Comparison of ENCODE assay signal across 13 cellular contexts in genomic region chr10:80871083-80871482, GRCh38.
DNase-seq lines count a peak whose midpoint lies in the region; ATAC-seq and TF ChIP-seq lines count a peak whose summit lies in the region.
"Had no signal": no experiment of that assay in that cellular context is flagged by ENCODE, and none has a peak within 500 bp of the region (broad histone marks: within the 10 kb centered on the region; RNA-seq: fewer than 3 reads in every experiment).

No MANE protein-coding gene starts in this region.

- TF ChIP-seq CTCF in GM10248 (IDR thresholded peaks at IDR 0.05; ENCODE audit: control extremely low read depth, extremely low read depth, low read depth, missing control alignments), result no peak

- no peak for DNase-seq in stimulated activated CD4-positive, alpha-beta T cell treated with anti-CD3 and anti-CD28 coated beads, Interleukin-4, amount 100 ng/mL, for 1 hour
- DNase-seq in GM10248 (ENCODE audit: extremely low spot score) (no peak), left cardiac atrium (no peak), NCI-H69 (lab: John Stamatoyannopoulos, UW) (no peak)
- DNase-seq: activated CD4-positive, alpha-beta T cell treated with anti-CD3 and anti-CD28 coated beads for 36 hours; activated T-cell treated with anti-CD3 and anti-CD28 coated beads for 4 hours; DMS 273 treated with DMSO at 0.1 percent for 48 hours; lower lobe of right lung; NCI-H510A had no signal

- CTCF ChIA-PET in GM10248 (lab: Yijun Ruan, JAX), result no interaction called here

- POLR2A ChIA-PET in GM10248 (lab: Yijun Ruan, JAX), result no interaction called here

- ATAC-seq in GM18519 (IDR thresholded peaks at IDR 0.05; ENCODE audit: low FRiP score, unreplicated experiment), result peak; percentile 45
- peak; percentile 81 for ATAC-seq in GM21423 (IDR thresholded peaks at IDR 0.05; ENCODE audit: unreplicated experiment)
- ATAC-seq in HG02943 (IDR thresholded peaks at IDR 0.05; ENCODE audit: low read depth, unreplicated experiment), result peak; percentile 60
- peak; percentile 55 for ATAC-seq in HG03520 (IDR thresholded peaks at IDR 0.05; ENCODE audit: unreplicated experiment)
- no peak for ATAC-seq in left cardiac atrium
- ATAC-seq: activated CD4-positive, alpha-beta T cell treated with anti-CD3 and anti-CD28 coated beads for 36 hours; lower lobe of right lung had no signal

- intact Hi-C loops in left cardiac atrium (cut with DNase I), result no loop called here

Comparison
In these comparisons a context has a peak if more than half of its experiments do, and no peak if none do; other contexts are left out.
1. ATAC-seq: peak in GM18519 (single experiment), GM21423 (single experiment), HG02943 (single experiment) and HG03520 (single experiment); none in left cardiac atrium (0 of 2).